In the genomic region with DNA sequence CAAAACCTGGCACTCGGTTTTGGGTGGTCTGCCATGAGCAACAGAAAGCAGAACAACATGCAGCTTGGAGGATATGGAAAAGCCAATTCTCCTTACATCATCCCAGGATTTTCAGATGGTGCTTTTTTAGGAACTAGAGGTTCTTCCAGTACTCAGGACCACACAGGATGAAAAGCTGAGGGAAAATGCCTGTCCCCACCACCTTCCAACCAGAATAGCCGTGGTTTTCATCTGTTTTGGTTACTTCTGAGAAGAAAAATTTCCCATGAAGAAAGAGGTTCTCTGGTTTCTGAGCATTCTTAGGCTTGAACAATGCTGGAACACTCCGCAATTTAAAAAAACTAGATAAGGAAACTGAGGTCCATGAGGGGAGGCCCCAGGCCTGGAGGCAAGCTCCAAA, we compare ENCODE assay signal across 21 cellular contexts.
A peak's percentile ranks its signal among the peaks of the same experiment; 100 is the strongest.
DNase-seq lines count a peak whose midpoint lies in the region; ATAC-seq, FAIRE-seq and TF ChIP-seq lines count a peak whose summit lies in the region.
"Had no signal": no experiment of that assay in that cellular context is flagged by ENCODE, and none has a peak within 500 bp of the region (broad histone marks: within the 10 kb centered on the region; RNA-seq: fewer than 3 reads in every experiment).

No MANE protein-coding gene starts in this region.

- H3K14ac ChIP-seq in trophoblast cell (ENCODE audit: low read length) = no peak overlapping the region

- H3K18ac ChIP-seq in trophoblast cell (ENCODE audit: low read length) = no peak overlapping the region

- H3K79me2 ChIP-seq in astrocyte (ENCODE audit: insufficient read depth, low read length) (no peaks in the 10 kb centered on the region), trophoblast cell (ENCODE audit: control insufficient read depth, insufficient read depth, low read length, poor library complexity) (no peaks in the 10 kb centered on the region)

- H3K23ac ChIP-seq in trophoblast cell (ENCODE audit: low read length) = no peak overlapping the region

- H4K91ac ChIP-seq in trophoblast cell (ENCODE audit: low read depth, low read length) = peak overlapping the region; percentile 18

- H3K4me3 ChIP-seq in astrocyte (ENCODE audit: insufficient read depth, low read depth, low read length) (no peak overlapping the region), trophoblast cell (ENCODE audit: low read depth, low read length) (no peak overlapping the region)
- H3K4me3 ChIP-seq: A549, GM12878 had no signal

- H3K4me2 ChIP-seq in astrocyte (ENCODE audit: low read length) (no peak overlapping the region), trophoblast cell (ENCODE audit: low read length) (no peak overlapping the region)
- H3K4me2 ChIP-seq: A549 had no signal

- H4K20me1 ChIP-seq in astrocyte (ENCODE audit: insufficient read depth, low read length) = no peaks in the 10 kb centered on the region

- DNase-seq in activated CD8-positive, alpha-beta T cell treated with anti-CD3 and anti-CD28 coated beads for 36 hours = no peak
- DNase-seq in activated CD8-positive, alpha-beta T cell treated with anti-CD3 and anti-CD28 coated beads, Interleukin-2, amount 10 ng/mL, durations not matched to agents 7 days and 5 days = no peak
- DNase-seq in astrocyte (ENCODE audit: low read depth) (peak; percentile 42), trophoblast cell (no peak), LoVo (ENCODE audit: low spot score) (no peak), Right ventricle myocardium superior (no peak)
- DNase-seq in activated naive CD4-positive, alpha-beta T cell treated with anti-CD3 and anti-CD28 coated beads, Interleukin-2, amount 50 U/mL, for 16 hours = no peak
- no peak for DNase-seq in T-helper 2 cell treated with Interferon-gamma antibody and Interleukin-4, amounts not matched to agents 5 μg/mL and 100 μg/mL, for 36 hours (ENCODE audit: low spot score)
- DNase-seq: AML-193; CD8-positive, alpha-beta T cell; DMS 273 treated with DMSO at 0.1 percent for 48 hours; DMS53; DND-41; EL; HFFc6 had no signal

- no CpG with 5 or more reads among the region's 3 CpGs for WGBS in trophoblast cell (ENCODE audit: extremely low coverage, insufficient coverage, insufficient read length)

- H3K27ac Mint-ChIP-seq in activated CD8-positive, alpha-beta T cell treated with anti-CD3 and anti-CD28 coated beads for 36 hours = peak overlapping the region; percentile 5
- H3K27ac Mint-ChIP-seq in activated CD8-positive, alpha-beta T cell treated with anti-CD3 and anti-CD28 coated beads, Interleukin-2, amount 10 ng/mL, durations not matched to agents 7 days and 5 days = no peak overlapping the region
- peak overlapping the region; percentile 43 for H3K27ac Mint-ChIP-seq in astrocyte (ENCODE audit: unreplicated experiment)
- no peak overlapping the region for H3K27ac Mint-ChIP-seq in T-helper 2 cell treated with Interferon-gamma antibody and Interleukin-4, amounts not matched to agents 5 μg/mL and 100 μg/mL, for 36 hours
- H3K27ac Mint-ChIP-seq: CD8-positive, alpha-beta T cell; HFFc6 had no signal

- no peak overlapping the region for H3K27ac ChIP-seq in astrocyte (ENCODE audit: low read depth, low read length)
- no peak overlapping the region for H3K27ac ChIP-seq in trophoblast cell (ENCODE audit: low read depth, low read length)
- H3K27ac ChIP-seq: 22Rv1, A549, HL-60 had no signal

- no peak overlapping the region for H2AK5ac ChIP-seq in trophoblast cell (ENCODE audit: low read length)

- peaks cover 2% of the 10 kb centered on the region for H3K27me3 Mint-ChIP-seq in activated CD8-positive, alpha-beta T cell treated with anti-CD3 and anti-CD28 coated beads for 36 hours
- H3K27me3 Mint-ChIP-seq in activated CD8-positive, alpha-beta T cell treated with anti-CD3 and anti-CD28 coated beads, Interleukin-2, amount 10 ng/mL, durations not matched to agents 7 days and 5 days (ENCODE audit: low read depth) = no peaks in the 10 kb centered on the region
- H3K27me3 Mint-ChIP-seq in astrocyte (ENCODE audit: low read depth, unreplicated experiment) = peaks cover 12% of the 10 kb centered on the region
- H3K27me3 Mint-ChIP-seq in T-helper 2 cell treated with Interferon-gamma antibody and Interleukin-4, amounts not matched to agents 5 μg/mL and 100 μg/mL, for 36 hours (ENCODE audit: low read depth) = peaks cover 4% of the 10 kb centered on the region

- no peak overlapping the region for H3K4ac ChIP-seq in trophoblast cell (ENCODE audit: low read depth, low read length)

- no peak overlapping the region for H2BK5ac ChIP-seq in trophoblast cell (ENCODE audit: low read depth, low read length, poor library complexity)

- no peak for TF ChIP-seq CTCF in activated CD8-positive, alpha-beta T cell treated with anti-CD3 and anti-CD28 coated beads for 36 hours (IDR thresholded peaks at IDR 0.05)
- no peak for TF ChIP-seq CTCF in astrocyte (IDR thresholded peaks at IDR 0.05; ENCODE audit: insufficient read depth, low read depth, low read length)

- H3K27me3 ChIP-seq in astrocyte (ENCODE audit: insufficient read depth, low read length) (no peaks in the 10 kb centered on the region), trophoblast cell (ENCODE audit: insufficient read depth, low read length) (no peaks in the 10 kb centered on the region)

- H3K4me3 Mint-ChIP-seq in activated CD8-positive, alpha-beta T cell treated with anti-CD3 and anti-CD28 coated beads for 36 hours = no peak overlapping the region
- H3K4me3 Mint-ChIP-seq in activated CD8-positive, alpha-beta T cell treated with anti-CD3 and anti-CD28 coated beads, Interleukin-2, amount 10 ng/mL, durations not matched to agents 7 days and 5 days = no peak overlapping the region
- no peak overlapping the region for H3K4me3 Mint-ChIP-seq in astrocyte (ENCODE audit: unreplicated experiment)
- no peak overlapping the region for H3K4me3 Mint-ChIP-seq in T-helper 2 cell treated with Interferon-gamma antibody and Interleukin-4, amounts not matched to agents 5 μg/mL and 100 μg/mL, for 36 hours
- H3K4me3 Mint-ChIP-seq: CD8-positive, alpha-beta T cell; HFFc6 had no signal

- no peak for FAIRE-seq in astrocyte (lab: Jason Lieb, UNC)
- FAIRE-seq: A549, GM12878, H54 had no signal

- H3K4me1 ChIP-seq in astrocyte (ENCODE audit: insufficient read depth, low read length) (peaks cover 5% of the 10 kb centered on the region), trophoblast cell (ENCODE audit: control insufficient read depth in 1 of 2, insufficient read depth in 2 of 2, low read length in 2 of 2) (peaks cover 7% of the 10 kb centered on the region in 2 experiments)
- H3K4me1 ChIP-seq: A549 had no signal

- H2BK12ac ChIP-seq in trophoblast cell (ENCODE audit: low read length) = peak overlapping the region; percentile 53

- H3K9me3 ChIP-seq in astrocyte (ENCODE audit: insufficient read depth, low read depth, low read length) = no peaks in the 10 kb centered on the region
- H3K9me3 ChIP-seq in trophoblast cell (ENCODE audit: insufficient read depth, low read depth, low read length) = no peaks in the 10 kb centered on the region
- H3K9me3 ChIP-seq: A549 had no signal

- no peak overlapping the region for H3K9ac ChIP-seq in astrocyte (ENCODE audit: low read length)
- H3K9ac ChIP-seq in trophoblast cell (ENCODE audit: low read length) = no peak overlapping the region

- CTCF ChIA-PET in activated CD8-positive, alpha-beta T cell treated with anti-CD3 and anti-CD28 coated beads for 36 hours (lab: Charles Lee) = no interaction called here
- CTCF ChIA-PET in activated CD8-positive, alpha-beta T cell treated with anti-CD3 and anti-CD28 coated beads, Interleukin-2, amount 10 ng/mL, durations not matched to agents 7 days and 5 days (lab: Charles Lee) = interaction anchor here (1.2 kb wide), 1 partner anchor 692 kb away, joined by 3 read pairs; no protein-coding TSS in a partner anchor

- H2AFZ ChIP-seq in astrocyte (ENCODE audit: low read depth, low read length) (no peak overlapping the region), trophoblast cell (ENCODE audit: insufficient read depth, low read length, poor library complexity) (no peak overlapping the region)

- H2BK120ac ChIP-seq in trophoblast cell (ENCODE audit: insufficient read depth, low read length, poor library complexity) = no peak overlapping the region

- POLR2A ChIA-PET in activated CD8-positive, alpha-beta T cell treated with anti-CD3 and anti-CD28 coated beads for 36 hours (lab: Charles Lee) = no interaction called here
- POLR2A ChIA-PET in activated CD8-positive, alpha-beta T cell treated with anti-CD3 and anti-CD28 coated beads, Interleukin-2, amount 10 ng/mL, durations not matched to agents 7 days and 5 days (lab: Charles Lee) = interaction anchor here (0.6 to 1.1 kb wide), 2 partner anchors 14 to 264 kb away, joined by 3 read pairs; no protein-coding TSS in a partner anchor

- H4K12ac ChIP-seq in trophoblast cell (ENCODE audit: low read depth, low read length) = no peak overlapping the region

- peaks cover 5% of the 10 kb centered on the region for H3K79me1 ChIP-seq in trophoblast cell (ENCODE audit: low read length)

- H4K8ac ChIP-seq in trophoblast cell (ENCODE audit: low read depth, low read length) = no peak overlapping the region

- intact Hi-C loops in activated CD8-positive, alpha-beta T cell treated with anti-CD3 and anti-CD28 coated beads for 36 hours (cut with micrococcal nuclease) = no loop called here
- intact Hi-C loops in Right ventricle myocardium superior (cut with DNase I) = no loop called here

- H3K4me1 Mint-ChIP-seq in activated CD8-positive, alpha-beta T cell treated with anti-CD3 and anti-CD28 coated beads for 36 hours (ENCODE audit: low read depth) = peaks cover 52% of the 10 kb centered on the region
- H3K4me1 Mint-ChIP-seq in activated CD8-positive, alpha-beta T cell treated with anti-CD3 and anti-CD28 coated beads, Interleukin-2, amount 10 ng/mL, durations not matched to agents 7 days and 5 days (ENCODE audit: low read depth) = peaks cover 60% of the 10 kb centered on the region
- peaks cover 18% of the 10 kb centered on the region for H3K4me1 Mint-ChIP-seq in astrocyte (ENCODE audit: low read depth, unreplicated experiment)
- peaks cover 64% of the 10 kb centered on the region for H3K4me1 Mint-ChIP-seq in T-helper 2 cell treated with Interferon-gamma antibody and Interleukin-4, amounts not matched to agents 5 μg/mL and 100 μg/mL, for 36 hours (ENCODE audit: low read depth)

- H3K36me3 Mint-ChIP-seq in activated CD8-positive, alpha-beta T cell treated with anti-CD3 and anti-CD28 coated beads for 36 hours (ENCODE audit: low read depth) = no peaks in the 10 kb centered on the region
- peaks cover 4% of the 10 kb centered on the region for H3K36me3 Mint-ChIP-seq in activated CD8-positive, alpha-beta T cell treated with anti-CD3 and anti-CD28 coated beads, Interleukin-2, amount 10 ng/mL, durations not matched to agents 7 days and 5 days (ENCODE audit: low read depth)
- no peaks in the 10 kb centered on the region for H3K36me3 Mint-ChIP-seq in astrocyte (ENCODE audit: low read depth, unreplicated experiment)
- peaks cover under 1% of the 10 kb centered on the region for H3K36me3 Mint-ChIP-seq in T-helper 2 cell treated with Interferon-gamma antibody and Interleukin-4, amounts not matched to agents 5 μg/mL and 100 μg/mL, for 36 hours (ENCODE audit: low read depth)
- H3K36me3 Mint-ChIP-seq: CD8-positive, alpha-beta T cell had no signal

- no peak for ATAC-seq in activated CD8-positive, alpha-beta T cell treated with anti-CD3 and anti-CD28 coated beads for 36 hours
- ATAC-seq in activated CD8-positive, alpha-beta T cell treated with anti-CD3 and anti-CD28 coated beads, Interleukin-2, amount 10 ng/mL, durations not matched to agents 7 days and 5 days = no peak
- ATAC-seq in Right ventricle myocardium superior (ENCODE audit: poor library complexity) = no peak
- ATAC-seq: A549; CD8-positive, alpha-beta T cell; GM12878; HCT116 had no signal

- H3K9me3 Mint-ChIP-seq in activated CD8-positive, alpha-beta T cell treated with anti-CD3 and anti-CD28 coated beads for 36 hours = no peaks in the 10 kb centered on the region
- H3K9me3 Mint-ChIP-seq in activated CD8-positive, alpha-beta T cell treated with anti-CD3 and anti-CD28 coated beads, Interleukin-2, amount 10 ng/mL, durations not matched to agents 7 days and 5 days (ENCODE audit: insufficient read depth) = no peaks in the 10 kb centered on the region
- peaks cover 3% of the 10 kb centered on the region for H3K9me3 Mint-ChIP-seq in astrocyte (ENCODE audit: unreplicated experiment)
- H3K9me3 Mint-ChIP-seq in T-helper 2 cell treated with Interferon-gamma antibody and Interleukin-4, amounts not matched to agents 5 μg/mL and 100 μg/mL, for 36 hours = no peaks in the 10 kb centered on the region
- H3K9me3 Mint-ChIP-seq: CD8-positive, alpha-beta T cell; HFFc6 had no signal

- H3K36me3 ChIP-seq in astrocyte (ENCODE audit: insufficient read depth, low read length) (no peaks in the 10 kb centered on the region), trophoblast cell (ENCODE audit: control insufficient read depth in 1 of 2, insufficient read depth in 2 of 2, low read length in 2 of 2) (no peaks in the 10 kb centered on the region)

Comparison
In these comparisons a context has a peak if more than half of its experiments do, and no peak if none do; other contexts are left out.
1. H3K27ac Mint-ChIP-seq: peak in activated CD8-positive, alpha-beta T cell treated with anti-CD3 and anti-CD28 coated beads for 36 hours (single experiment) and astrocyte (single experiment); none in activated CD8-positive, alpha-beta T cell treated with anti-CD3 and anti-CD28 coated beads, Interleukin-2, amount 10 ng/mL, durations not matched to agents 7 days and 5 days (single experiment) and T-helper 2 cell treated with Interferon-gamma antibody and Interleukin-4, amounts not matched to agents 5 μg/mL and 100 μg/mL, for 36 hours (single experiment).